ENCODE assay signal across 8 cellular contexts in the genomic region with DNA sequence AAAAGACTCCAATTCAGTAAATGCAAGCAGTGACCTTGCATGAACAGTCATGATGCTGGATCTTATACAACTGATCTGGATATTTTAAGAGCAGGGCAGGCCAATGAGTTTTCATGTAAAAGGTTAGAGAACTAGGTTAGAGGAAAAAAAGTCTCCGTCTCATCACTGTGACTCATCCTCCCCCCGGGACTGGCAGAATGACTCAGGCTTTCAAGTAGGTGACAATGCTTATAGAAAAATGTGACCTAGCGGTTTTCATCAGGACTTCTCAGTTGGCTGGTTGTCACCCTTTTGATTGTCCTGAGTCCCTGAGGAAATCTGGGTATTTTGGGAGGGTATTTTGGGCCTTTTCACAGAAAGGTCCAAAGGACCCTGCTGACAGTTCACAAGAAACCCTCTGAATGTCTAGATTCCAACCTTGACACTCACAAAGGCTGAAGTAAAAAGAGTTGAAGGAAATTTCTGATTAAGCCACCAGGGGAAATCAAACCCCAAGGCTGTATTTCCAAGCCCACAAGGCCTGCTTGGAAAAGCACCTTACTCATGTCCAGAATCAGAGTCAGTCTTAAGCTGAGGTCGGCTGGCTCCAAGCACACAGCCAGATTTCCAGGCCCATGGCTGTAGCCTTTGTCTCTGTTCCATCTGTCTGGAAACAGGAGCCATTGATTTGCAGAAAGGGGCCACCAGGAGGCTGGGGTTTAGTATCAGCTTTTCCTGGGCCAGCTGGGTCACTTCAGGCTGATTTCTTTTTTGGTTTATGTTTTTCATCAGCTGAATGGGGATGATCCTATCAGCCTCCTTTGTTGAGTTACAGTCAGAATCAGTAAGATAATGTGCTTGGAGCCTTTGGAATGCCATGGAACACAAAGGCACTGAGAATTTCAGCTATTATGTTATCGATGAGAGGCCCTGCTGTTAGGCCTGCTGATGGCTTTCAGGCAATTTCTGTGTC.
DNase-seq lines count a peak whose midpoint lies in the region; ATAC-seq lines count a peak whose summit lies in the region.

No MANE protein-coding gene starts in this region.

- peaks cover 11% of the 10 kb centered on the region for H3K27me3 Mint-ChIP-seq in activated CD4-positive, alpha-beta memory T cell treated with anti-CD3 and anti-CD28 coated beads for 36 hours
- H3K27me3 Mint-ChIP-seq in activated T-helper 2 cell treated with anti-CD3 and anti-CD28 coated beads, Interferon-gamma antibody, Interleukin-2, Interleukin-4, amounts not matched to agents 10 μg/mL and 5 μg/mL and 100 μg/mL, durations not matched to agents 14 hours and 24 hours and 36 hours (ENCODE audit: low read depth), result no peaks in the 10 kb centered on the region

- no peaks in the 10 kb centered on the region for H3K9me3 Mint-ChIP-seq in activated CD4-positive, alpha-beta memory T cell treated with anti-CD3 and anti-CD28 coated beads for 36 hours
- no peaks in the 10 kb centered on the region for H3K9me3 Mint-ChIP-seq in activated T-helper 2 cell treated with anti-CD3 and anti-CD28 coated beads, Interferon-gamma antibody, Interleukin-2, Interleukin-4, amounts not matched to agents 10 μg/mL and 5 μg/mL and 100 μg/mL, durations not matched to agents 14 hours and 24 hours and 36 hours

- POLR2A ChIA-PET in activated CD4-positive, alpha-beta memory T cell treated with anti-CD3 and anti-CD28 coated beads for 36 hours (lab: Charles Lee), result no interaction called here

- no peak overlapping the region for H3K4me3 Mint-ChIP-seq in activated CD4-positive, alpha-beta memory T cell treated with anti-CD3 and anti-CD28 coated beads for 36 hours
- H3K4me3 Mint-ChIP-seq in activated T-helper 2 cell treated with anti-CD3 and anti-CD28 coated beads, Interferon-gamma antibody, Interleukin-2, Interleukin-4, amounts not matched to agents 10 μg/mL and 5 μg/mL and 100 μg/mL, durations not matched to agents 14 hours and 24 hours and 36 hours (ENCODE audit: low read depth), result no peak overlapping the region

- no peak overlapping the region for H3K27ac Mint-ChIP-seq in activated CD4-positive, alpha-beta memory T cell treated with anti-CD3 and anti-CD28 coated beads for 36 hours
- H3K27ac Mint-ChIP-seq in activated T-helper 2 cell treated with anti-CD3 and anti-CD28 coated beads, Interferon-gamma antibody, Interleukin-2, Interleukin-4, amounts not matched to agents 10 μg/mL and 5 μg/mL and 100 μg/mL, durations not matched to agents 14 hours and 24 hours and 36 hours, result no peak overlapping the region

- intact Hi-C loops in activated CD4-positive, alpha-beta memory T cell treated with anti-CD3 and anti-CD28 coated beads for 36 hours (cut with micrococcal nuclease), result no loop called here
- intact Hi-C loops in left ventricle myocardium superior (cut with micrococcal nuclease), result no loop called here
- intact Hi-C loops in activated T-helper 2 cell treated with anti-CD3 and anti-CD28 coated beads, Interferon-gamma antibody, Interleukin-2, Interleukin-4, amounts not matched to agents 10 μg/mL and 5 μg/mL and 100 μg/mL, durations not matched to agents 14 hours and 24 hours and 36 hours (cut with micrococcal nuclease), result no loop called here

- CTCF ChIA-PET in activated CD4-positive, alpha-beta memory T cell treated with anti-CD3 and anti-CD28 coated beads for 36 hours (lab: Charles Lee), result no interaction called here

- DNase-seq in Daoy (ENCODE audit: low read depth), result peak; percentile 91
- peak; percentile 66 for DNase-seq in activated CD4-positive, alpha-beta memory T cell treated with anti-CD3 and anti-CD28 coated beads for 36 hours
- DNase-seq in left ventricle myocardium superior, result peak; percentile 44
- peak; percentile 2 to 21 for DNase-seq in stimulated activated CD4-positive, alpha-beta T cell treated with anti-CD3 and anti-CD28 coated beads, Interleukin-4, amount 100 ng/mL, for 4 hours
- no peak for DNase-seq in T-helper 9 cell
- no peak for DNase-seq in activated T-helper 2 cell treated with anti-CD3 and anti-CD28 coated beads, Interferon-gamma antibody, Interleukin-2, Interleukin-4, amounts not matched to agents 10 μg/mL and 5 μg/mL and 100 μg/mL, durations not matched to agents 14 hours and 24 hours and 36 hours (ENCODE audit: low spot score)

- no peaks in the 10 kb centered on the region for H3K36me3 Mint-ChIP-seq in activated CD4-positive, alpha-beta memory T cell treated with anti-CD3 and anti-CD28 coated beads for 36 hours
- no peaks in the 10 kb centered on the region for H3K36me3 Mint-ChIP-seq in activated T-helper 2 cell treated with anti-CD3 and anti-CD28 coated beads, Interferon-gamma antibody, Interleukin-2, Interleukin-4, amounts not matched to agents 10 μg/mL and 5 μg/mL and 100 μg/mL, durations not matched to agents 14 hours and 24 hours and 36 hours (ENCODE audit: low read depth)

- ATAC-seq in GM21360 (IDR thresholded peaks at IDR 0.05; ENCODE audit: unreplicated experiment) (peak; percentile 95), HG03521 (IDR thresholded peaks at IDR 0.05; ENCODE audit: unreplicated experiment) (peak; percentile 75), left ventricle myocardium superior (peak; percentile 57)

- peaks cover 6% of the 10 kb centered on the region for H3K4me1 Mint-ChIP-seq in activated CD4-positive, alpha-beta memory T cell treated with anti-CD3 and anti-CD28 coated beads for 36 hours (ENCODE audit: low read depth)
- H3K4me1 Mint-ChIP-seq in activated T-helper 2 cell treated with anti-CD3 and anti-CD28 coated beads, Interferon-gamma antibody, Interleukin-2, Interleukin-4, amounts not matched to agents 10 μg/mL and 5 μg/mL and 100 μg/mL, durations not matched to agents 14 hours and 24 hours and 36 hours (ENCODE audit: low read depth), result peaks cover 2% of the 10 kb centered on the region

Comparison
In these comparisons a context has a peak if more than half of its experiments do, and no peak if none do; other contexts are left out.
1. DNase-seq: peak in Daoy (single experiment), activated CD4-positive, alpha-beta memory T cell treated with anti-CD3 and anti-CD28 coated beads for 36 hours (single experiment), left ventricle myocardium superior (single experiment) and stimulated activated CD4-positive, alpha-beta T cell treated with anti-CD3 and anti-CD28 coated beads, Interleukin-4, amount 100 ng/mL, for 4 hours (2 of 2); none in T-helper 9 cell (single experiment) and activated T-helper 2 cell treated with anti-CD3 and anti-CD28 coated beads, Interferon-gamma antibody, Interleukin-2, Interleukin-4, amounts not matched to agents 10 μg/mL and 5 μg/mL and 100 μg/mL, durations not matched to agents 14 hours and 24 hours and 36 hours (single experiment).
2. Peak in every context shown above with its lines, with median percentiles within 50 percentile points of each other: ATAC-seq.